ENCODE assay signal across 1 cellular context in the genomic region with DNA sequence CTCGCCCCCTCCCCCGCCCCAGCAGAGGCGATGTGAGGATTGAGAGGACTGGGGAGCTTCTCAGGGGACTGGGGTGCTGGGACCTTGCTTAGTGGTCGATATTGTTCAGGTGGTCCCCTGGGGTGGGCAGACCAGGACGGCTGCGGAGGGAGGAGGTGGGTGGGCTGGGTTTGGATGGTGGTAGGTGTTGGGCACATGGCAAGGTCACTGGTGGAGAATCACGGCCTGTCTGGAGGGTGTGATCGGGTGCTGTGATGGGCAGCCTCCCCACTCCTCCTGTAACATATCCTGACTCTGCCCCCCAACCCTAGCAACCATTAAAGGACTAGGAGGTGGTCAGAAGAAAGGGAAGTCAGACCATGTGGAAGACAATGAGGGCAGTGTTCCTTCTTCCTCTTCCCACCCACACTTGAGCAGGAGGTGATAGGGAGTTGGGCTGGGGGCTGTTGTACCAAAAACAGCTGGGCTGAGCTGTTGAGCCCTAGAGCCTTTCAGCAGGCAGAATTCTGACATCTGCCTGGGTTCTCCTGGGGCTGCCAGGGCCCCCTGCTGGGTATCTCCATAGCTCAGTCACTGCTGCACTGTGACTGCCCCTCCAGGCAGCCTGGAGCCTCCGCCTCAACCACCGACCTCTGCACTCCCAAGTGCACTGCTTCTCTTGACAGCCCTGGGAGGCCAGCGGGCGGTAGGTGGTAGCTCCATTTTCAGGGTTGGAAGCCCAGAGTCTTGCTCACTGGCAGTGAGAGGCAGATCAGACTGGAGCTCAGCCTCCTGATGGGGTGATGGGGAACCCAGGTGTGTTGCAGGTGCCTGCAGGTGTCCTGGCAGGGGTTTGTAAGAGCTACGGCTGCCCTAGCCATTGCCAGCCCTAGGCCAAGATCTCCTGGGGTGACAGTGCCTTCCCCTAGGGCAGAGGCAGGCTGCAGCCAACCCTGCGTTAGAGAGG.
TF ChIP-seq lines count a peak whose summit lies in the region.

No MANE protein-coding gene starts in this region.

TF ChIP-seq in GM12878, 131 proteins besides CTCF, POLR2A, EP300 and RAD21 (continued from another document):
- TF ChIP-seq RB1 (IDR thresholded peaks at IDR 0.05; ENCODE audit: borderline replicate concordance) (no peak), STAT3 (IDR thresholded peaks at IDR 0.05; ENCODE audit: low read depth, low read length) (no peak), SP1 (IDR thresholded peaks at IDR 0.05; ENCODE audit: low read depth, low read length) (no peak), TCF12 (IDR thresholded peaks at IDR 0.05; ENCODE audit: low read depth, low read length) (no peak), ATF3 (IDR thresholded peaks at IDR 0.05; ENCODE audit: borderline replicate concordance, extremely low read depth, low read depth, low read length) (no peak), BACH1 (IDR thresholded peaks at IDR 0.05; ENCODE audit: borderline replicate concordance) (no peak), YBX1 (IDR thresholded peaks at IDR 0.05) (no peak), MLLT1 (IDR thresholded peaks at IDR 0.05) (no peak), HDAC2 (IDR thresholded peaks at IDR 0.05) (no peak)
- TF ChIP-seq, protein P1, sequence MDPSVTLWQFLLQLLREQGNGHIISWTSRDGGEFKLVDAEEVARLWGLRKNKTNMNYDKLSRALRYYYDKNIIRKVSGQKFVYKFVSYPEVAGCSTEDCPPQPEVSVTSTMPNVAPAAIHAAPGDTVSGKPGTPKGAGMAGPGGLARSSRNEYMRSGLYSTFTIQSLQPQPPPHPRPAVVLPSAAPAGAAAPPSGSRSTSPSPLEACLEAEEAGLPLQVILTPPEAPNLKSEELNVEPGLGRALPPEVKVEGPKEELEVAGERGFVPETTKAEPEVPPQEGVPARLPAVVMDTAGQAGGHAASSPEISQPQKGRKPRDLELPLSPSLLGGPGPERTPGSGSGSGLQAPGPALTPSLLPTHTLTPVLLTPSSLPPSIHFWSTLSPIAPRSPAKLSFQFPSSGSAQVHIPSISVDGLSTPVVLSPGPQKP (IDR thresholded peaks at IDR 0.05; ENCODE audit: low read depth, low read length): no peak
